In genomic region chr14:102726191-102726949, GRCh38 we compare ENCODE assay signal across 18 cellular contexts. TPM values are rescaled to one million over a fixed set of nuclear protein-coding genes. Genes with fewer than 3 reads are reported as not detected.
DNase-seq lines count a peak whose midpoint lies in the region; ATAC-seq and TF ChIP-seq lines count a peak whose summit lies in the region.
"Had no signal": no experiment of that assay in that cellular context is flagged by ENCODE, and none has a peak within 500 bp of the region (broad histone marks: within the 10 kb centered on the region; RNA-seq: fewer than 3 reads in every experiment).

No MANE protein-coding gene starts in this region.

- H3K9me3 Mint-ChIP-seq in CD4-positive, alpha-beta memory T cell = peaks cover 0 to 2% (median 0%) of the 10 kb centered on the region in 8 donors

- H3K36me3 Mint-ChIP-seq in CD4-positive, alpha-beta memory T cell = peaks cover 53 to 72% of the 10 kb centered on the region in 2 donors

- H3K4me3 ChIP-seq in liver (ENCODE audit: low read depth in 1 of 3, low read length in 3 of 3) = no peak overlapping the region
- no peak overlapping the region for H3K4me3 ChIP-seq in CD4-positive, alpha-beta memory T cell (ENCODE audit: low read length in 2 of 2)
- H3K4me3 ChIP-seq: hepatocyte, lower lobe of right lung had no signal

- no peak overlapping the region for H3K9ac ChIP-seq in liver (ENCODE audit: low read depth in 1 of 2, low read length in 2 of 2)

- 67% methylated on average over 19 of the region's 19 CpGs for WGBS in liver

- DNase-seq in NCI-H1417 (lab: John Stamatoyannopoulos, UW) (peak in 2 of 3 experiments; percentile 30 to 75), NCI-H1417 treated with DMSO at 0.1 percent for 48 hours (lab: John Stamatoyannopoulos, UW) (no peak), DMS53 (lab: John Stamatoyannopoulos, UW) (peak; percentile 77), NCI-H774 (lab: John Stamatoyannopoulos, UW) (peak; percentile 55)
- DNase-seq in effector CD4-positive, alpha-beta T cell = no peak
- no peak for DNase-seq in CD4-positive, alpha-beta memory T cell
- DNase-seq: activated CD4-positive, alpha-beta T cell treated with anti-CD3 and anti-CD28 coated beads for 48 hours; activated effector memory CD4-positive, alpha-beta T cell treated with anti-CD3 and anti-CD28 coated beads, Interleukin-2, amount 50 U/mL, for 16 hours; lower lobe of right lung; NCI-H446 treated with DMSO at 0.1 percent for 48 hours; nucleus accumbens; RPMI8226; stimulated activated CD4-positive, alpha-beta T cell treated with anti-CD3 and anti-CD28 coated beads, Interleukin-15, amount 100 ng/mL, for 24 hours had no signal

- ATAC-seq in GM21528 (IDR thresholded peaks at IDR 0.05; ENCODE audit: low FRiP score, unreplicated experiment) = no peak
- ATAC-seq: lower lobe of right lung, sciatic nerve had no signal

- CTCF ChIA-PET in CD4-positive, alpha-beta memory T cell (lab: Charles Lee; ENCODE audit: partially characterized antibody) = no interaction called here

- H3K4me1 Mint-ChIP-seq in CD4-positive, alpha-beta memory T cell = no peaks in the 10 kb centered on the region
- H3K4me1 Mint-ChIP-seq: B cell had no signal

- TF ChIP-seq CTCF in liver (IDR thresholded peaks at IDR 0.05; ENCODE audit: low read depth, low read length, missing input control) = no peak

- no peak overlapping the region for H3K4me3 Mint-ChIP-seq in CD4-positive, alpha-beta memory T cell
- H3K4me3 Mint-ChIP-seq: B cell had no signal

- no peaks in the 10 kb centered on the region for H3K9me3 ChIP-seq in liver (ENCODE audit: control insufficient read depth in 4 of 4, low read length in 3 of 4)
- no peaks in the 10 kb centered on the region for H3K9me3 ChIP-seq in CD4-positive, alpha-beta memory T cell (ENCODE audit: control insufficient read depth in 1 of 2, low read length in 2 of 2)
- H3K9me3 ChIP-seq: lower lobe of right lung had no signal

- H3K36me3 ChIP-seq in liver (ENCODE audit: control insufficient read depth in 4 of 4, insufficient read depth in 3 of 4, low read depth in 1 of 4, low read length in 3 of 4) = peaks cover 2 to 50% (median 26%) of the 10 kb centered on the region in 4 donors
- H3K36me3 ChIP-seq in CD4-positive, alpha-beta memory T cell (ENCODE audit: insufficient read depth, low read length) = peaks cover 28% of the 10 kb centered on the region

- H3K27me3 Mint-ChIP-seq in CD4-positive, alpha-beta memory T cell = no peaks in the 10 kb centered on the region
- H3K27me3 Mint-ChIP-seq: B cell had no signal

- H3K27ac Mint-ChIP-seq in CD4-positive, alpha-beta memory T cell = no peak overlapping the region
- H3K27ac Mint-ChIP-seq: B cell had no signal

- H3K27me3 ChIP-seq in liver (ENCODE audit: control insufficient read depth in 4 of 4, insufficient read depth in 4 of 4, low read length in 3 of 4) = no peaks in the 10 kb centered on the region
- no peaks in the 10 kb centered on the region for H3K27me3 ChIP-seq in CD4-positive, alpha-beta memory T cell (ENCODE audit: insufficient read depth, low read length)
- H3K27me3 ChIP-seq: hepatocyte had no signal

- peak; percentile 33 to 42 for TF ChIP-seq RAD21 in liver (IDR thresholded peaks at IDR 0.05)

- H3K27ac ChIP-seq in liver (ENCODE audit: low read depth in 1 of 2, low read length in 2 of 2) = no peak overlapping the region
- H3K27ac ChIP-seq in CD4-positive, alpha-beta memory T cell (ENCODE audit: low read depth, low read length) = no peak overlapping the region
- H3K27ac ChIP-seq: hepatocyte, lower lobe of right lung had no signal

- intact Hi-C loops in CD4-positive, alpha-beta memory T cell (cut with micrococcal nuclease) = no loop called here

- peaks cover 0 to 5% (median 2%) of the 10 kb centered on the region in 4 donors for H3K4me1 ChIP-seq in liver (ENCODE audit: control insufficient read depth in 4 of 4, insufficient read depth in 4 of 4, low read length in 3 of 4)
- no peaks in the 10 kb centered on the region for H3K4me1 ChIP-seq in CD4-positive, alpha-beta memory T cell (ENCODE audit: insufficient read depth, low read length)
- H3K4me1 ChIP-seq: lower lobe of right lung had no signal

- POLR2A ChIA-PET in CD4-positive, alpha-beta memory T cell (lab: Charles Lee; ENCODE audit: partially characterized antibody) = no interaction called here

TF ChIP-seq in liver, 16 proteins besides CTCF, POLR2A, EP300 and RAD21:
- TF ChIP-seq HNF4G (IDR thresholded peaks at IDR 0.05) (no peak), FOXA2 (IDR thresholded peaks at IDR 0.05) (peak; percentile 77), FOXA1 (IDR thresholded peaks at IDR 0.05) (no peak), RXRA (IDR thresholded peaks at IDR 0.05) (peak; percentile 25 to 52), NR2F2 (IDR thresholded peaks at IDR 0.05) (no peak), GABPA (IDR thresholded peaks at IDR 0.05 in 1 of 2, conservative IDR thresholded peaks at IDR 0.05 in 1 of 2) (no peak), JUND (IDR thresholded peaks at IDR 0.05) (no peak), EGR1 (IDR thresholded peaks at IDR 0.05; ENCODE audit: low read depth in 2 of 2) (no peak), TAF1 (conservative IDR thresholded peaks at IDR 0.05) (no peak), SP1 (IDR thresholded peaks at IDR 0.05) (peak; percentile 57), HNF4A (conservative IDR thresholded peaks at IDR 0.05) (peak; percentile 76 to 78), YY1 (IDR thresholded peaks at IDR 0.05) (peak; percentile 22)
- TF ChIP-seq, protein P1, sequence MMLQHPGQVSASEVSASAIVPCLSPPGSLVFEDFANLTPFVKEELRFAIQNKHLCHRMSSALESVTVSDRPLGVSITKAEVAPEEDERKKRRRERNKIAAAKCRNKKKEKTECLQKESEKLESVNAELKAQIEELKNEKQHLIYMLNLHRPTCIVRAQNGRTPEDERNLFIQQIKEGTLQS (IDR thresholded peaks at IDR 0.05) = no peak
- TF ChIP-seq, protein P2, sequence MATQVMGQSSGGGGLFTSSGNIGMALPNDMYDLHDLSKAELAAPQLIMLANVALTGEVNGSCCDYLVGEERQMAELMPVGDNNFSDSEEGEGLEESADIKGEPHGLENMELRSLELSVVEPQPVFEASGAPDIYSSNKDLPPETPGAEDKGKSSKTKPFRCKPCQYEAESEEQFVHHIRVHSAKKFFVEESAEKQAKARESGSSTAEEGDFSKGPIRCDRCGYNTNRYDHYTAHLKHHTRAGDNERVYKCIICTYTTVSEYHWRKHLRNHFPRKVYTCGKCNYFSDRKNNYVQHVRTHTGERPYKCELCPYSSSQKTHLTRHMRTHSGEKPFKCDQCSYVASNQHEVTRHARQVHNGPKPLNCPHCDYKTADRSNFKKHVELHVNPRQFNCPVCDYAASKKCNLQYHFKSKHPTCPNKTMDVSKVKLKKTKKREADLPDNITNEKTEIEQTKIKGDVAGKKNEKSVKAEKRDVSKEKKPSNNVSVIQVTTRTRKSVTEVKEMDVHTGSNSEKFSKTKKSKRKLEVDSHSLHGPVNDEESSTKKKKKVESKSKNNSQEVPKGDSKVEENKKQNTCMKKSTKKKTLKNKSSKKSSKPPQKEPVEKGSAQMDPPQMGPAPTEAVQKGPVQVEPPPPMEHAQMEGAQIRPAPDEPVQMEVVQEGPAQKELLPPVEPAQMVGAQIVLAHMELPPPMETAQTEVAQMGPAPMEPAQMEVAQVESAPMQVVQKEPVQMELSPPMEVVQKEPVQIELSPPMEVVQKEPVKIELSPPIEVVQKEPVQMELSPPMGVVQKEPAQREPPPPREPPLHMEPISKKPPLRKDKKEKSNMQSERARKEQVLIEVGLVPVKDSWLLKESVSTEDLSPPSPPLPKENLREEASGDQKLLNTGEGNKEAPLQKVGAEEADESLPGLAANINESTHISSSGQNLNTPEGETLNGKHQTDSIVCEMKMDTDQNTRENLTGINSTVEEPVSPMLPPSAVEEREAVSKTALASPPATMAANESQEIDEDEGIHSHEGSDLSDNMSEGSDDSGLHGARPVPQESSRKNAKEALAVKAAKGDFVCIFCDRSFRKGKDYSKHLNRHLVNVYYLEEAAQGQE (IDR thresholded peaks at IDR 0.05) = no peak
- TF ChIP-seq, protein P3, sequence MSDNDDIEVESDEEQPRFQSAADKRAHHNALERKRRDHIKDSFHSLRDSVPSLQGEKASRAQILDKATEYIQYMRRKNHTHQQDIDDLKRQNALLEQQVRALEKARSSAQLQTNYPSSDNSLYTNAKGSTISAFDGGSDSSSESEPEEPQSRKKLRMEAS (IDR thresholded peaks at IDR 0.05) = no peak
- TF ChIP-seq, protein P4, sequence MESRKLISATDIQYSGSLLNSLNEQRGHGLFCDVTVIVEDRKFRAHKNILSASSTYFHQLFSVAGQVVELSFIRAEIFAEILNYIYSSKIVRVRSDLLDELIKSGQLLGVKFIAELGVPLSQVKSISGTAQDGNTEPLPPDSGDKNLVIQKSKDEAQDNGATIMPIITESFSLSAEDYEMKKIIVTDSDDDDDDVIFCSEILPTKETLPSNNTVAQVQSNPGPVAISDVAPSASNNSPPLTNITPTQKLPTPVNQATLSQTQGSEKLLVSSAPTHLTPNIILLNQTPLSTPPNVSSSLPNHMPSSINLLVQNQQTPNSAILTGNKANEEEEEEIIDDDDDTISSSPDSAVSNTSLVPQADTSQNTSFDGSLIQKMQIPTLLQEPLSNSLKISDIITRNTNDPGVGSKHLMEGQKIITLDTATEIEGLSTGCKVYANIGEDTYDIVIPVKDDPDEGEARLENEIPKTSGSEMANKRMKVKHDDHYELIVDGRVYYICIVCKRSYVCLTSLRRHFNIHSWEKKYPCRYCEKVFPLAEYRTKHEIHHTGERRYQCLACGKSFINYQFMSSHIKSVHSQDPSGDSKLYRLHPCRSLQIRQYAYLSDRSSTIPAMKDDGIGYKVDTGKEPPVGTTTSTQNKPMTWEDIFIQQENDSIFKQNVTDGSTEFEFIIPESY (IDR thresholded peaks at IDR 0.05) = no peak

RNA-seq across cellular contexts. Expression of gene TRAF3, which starts 50.9 kb away (rescaled TPM):
- 10 to 100 TPM in 1 of 2 donors, 1 to 10 TPM in 1; 7.1 to 12.0 TPM for total RNA-seq in liver
- polyA plus RNA-seq in liver = 1 to 10 TPM; 2.1 to 3.3 TPM
- 10 to 100 TPM; 43.4 to 44.8 TPM for total RNA-seq in CD4-positive, alpha-beta memory T cell
- 10 to 100 TPM; 14.9 to 21.0 TPM for polyA plus RNA-seq in CD4-positive, alpha-beta memory T cell

Comparison
In these comparisons a context has a peak if more than half of its experiments do, and no peak if none do; other contexts are left out.
1. DNase-seq: peak in NCI-H1417 (2 of 3), DMS53 (single experiment) and NCI-H774 (single experiment); none in NCI-H1417 treated with DMSO at 0.1 percent for 48 hours (single experiment), effector CD4-positive, alpha-beta T cell (single experiment) and CD4-positive, alpha-beta memory T cell (0 of 5).